Comparison of ENCODE assay signal across 8 cellular contexts in genomic region chr7:39746162-39746782, GRCh38.
DNase-seq lines count a peak whose midpoint lies in the region; ATAC-seq and TF ChIP-seq lines count a peak whose summit lies in the region.

No MANE protein-coding gene starts in this region.

- no peaks in the 10 kb centered on the region for H3K4me1 ChIP-seq in cardiac muscle cell (ENCODE audit: low read depth)

- H3K27ac Mint-ChIP-seq in activated naive CD8-positive, alpha-beta T cell treated with anti-CD3 and anti-CD28 coated beads, Interleukin-2, amount 10 ng/mL, durations not matched to agents 7 days and 5 days = no peak overlapping the region

- H3K27me3 Mint-ChIP-seq in activated naive CD8-positive, alpha-beta T cell treated with anti-CD3 and anti-CD28 coated beads, Interleukin-2, amount 10 ng/mL, durations not matched to agents 7 days and 5 days = no peaks in the 10 kb centered on the region

- H3K4me1 Mint-ChIP-seq in activated naive CD8-positive, alpha-beta T cell treated with anti-CD3 and anti-CD28 coated beads, Interleukin-2, amount 10 ng/mL, durations not matched to agents 7 days and 5 days = peaks cover 4% of the 10 kb centered on the region

- no peak overlapping the region for H3K4me3 Mint-ChIP-seq in activated naive CD8-positive, alpha-beta T cell treated with anti-CD3 and anti-CD28 coated beads, Interleukin-2, amount 10 ng/mL, durations not matched to agents 7 days and 5 days

- no peaks in the 10 kb centered on the region for H3K9me3 Mint-ChIP-seq in activated naive CD8-positive, alpha-beta T cell treated with anti-CD3 and anti-CD28 coated beads, Interleukin-2, amount 10 ng/mL, durations not matched to agents 7 days and 5 days

- H3K36me3 ChIP-seq in cardiac muscle cell = no peaks in the 10 kb centered on the region

- no peak overlapping the region for H3K4me3 ChIP-seq in cardiac muscle cell

- H3K27ac ChIP-seq in cardiac muscle cell = no peak overlapping the region

- peak; percentile 65 for ATAC-seq in GM19351 (IDR thresholded peaks at IDR 0.05; ENCODE audit: unreplicated experiment)
- no peak for ATAC-seq in activated naive CD8-positive, alpha-beta T cell treated with anti-CD3 and anti-CD28 coated beads, Interleukin-2, amount 10 ng/mL, durations not matched to agents 7 days and 5 days (ENCODE audit: low read depth)
- no peak for ATAC-seq in GM18909 (IDR thresholded peaks at IDR 0.05; ENCODE audit: poor library complexity, unreplicated experiment)

- no peaks in the 10 kb centered on the region for H3K27me3 ChIP-seq in cardiac muscle cell

- POLR2A ChIA-PET in activated naive CD8-positive, alpha-beta T cell treated with anti-CD3 and anti-CD28 coated beads, Interleukin-2, amount 10 ng/mL, durations not matched to agents 7 days and 5 days (lab: Charles Lee) = no interaction called here

- peaks cover 1% of the 10 kb centered on the region for H3K36me3 Mint-ChIP-seq in activated naive CD8-positive, alpha-beta T cell treated with anti-CD3 and anti-CD28 coated beads, Interleukin-2, amount 10 ng/mL, durations not matched to agents 7 days and 5 days

- DNase-seq in C1 segment of cervical spinal cord (lab: John Stamatoyannopoulos, UW) (peak in 11 of 14 donors; percentile 9 to 52 (median 38)), NAMALWA (ENCODE audit: low spot score) (peak; percentile 78), SK-N-DZ (ENCODE audit: low spot score) (peak; percentile 80), cardiac muscle cell (ENCODE audit: low read depth in 1 of 2, low spot score in 1 of 2) (peak; percentile 76 to 87), pulmonary artery endothelial cell (ENCODE audit: low read depth, low spot score) (peak; percentile 44)
- DNase-seq in activated naive CD8-positive, alpha-beta T cell treated with anti-CD3 and anti-CD28 coated beads, Interleukin-2, amount 10 ng/mL, durations not matched to agents 7 days and 5 days = peak; percentile 43

- H3K9me3 ChIP-seq in cardiac muscle cell (ENCODE audit: low read depth) = no peaks in the 10 kb centered on the region

- TF ChIP-seq CTCF in cardiac muscle cell (IDR thresholded peaks at IDR 0.05; ENCODE audit: low read depth, low read length) = peak; percentile 81
